10 cellular contexts compared by ENCODE assay signal in genomic region chr11:73198677-73199076, GRCh38. TPM values are rescaled to one million over a fixed set of nuclear protein-coding genes. Genes with fewer than 3 reads are reported as not detected.
A peak's percentile ranks its signal among the peaks of the same experiment; 100 is the strongest.
DNase-seq lines count a peak whose midpoint lies in the region; ATAC-seq, FAIRE-seq and TF ChIP-seq lines count a peak whose summit lies in the region.
"Had no signal": no experiment of that assay in that cellular context is flagged by ENCODE, and none has a peak within 500 bp of the region (broad histone marks: within the 10 kb centered on the region; RNA-seq: fewer than 3 reads in every experiment).

No MANE protein-coding gene starts in this region.

- H3K27me3 ChIP-seq in H9 (ENCODE audit: insufficient read depth, low read length) (no peaks in the 10 kb centered on the region), PC-9 (ENCODE audit: insufficient read depth, low read depth) (no peaks in the 10 kb centered on the region), esophagus squamous epithelium (no peaks in the 10 kb centered on the region), heart right ventricle (no peaks in the 10 kb centered on the region)

- H4K5ac ChIP-seq in H9 (ENCODE audit: insufficient read length, low read depth, low read length): no peak overlapping the region

- intact Hi-C loops in PC-9 (cut with micrococcal nuclease; ENCODE audit: unreplicated experiment) (no loop called here), esophagus squamous epithelium (cut with DNase I) (no loop called here), heart right ventricle (cut with DNase I) (no loop called here)

- H3K14ac ChIP-seq in H9 (ENCODE audit: insufficient read depth, low read length): no peak overlapping the region

- no peak overlapping the region for H3K56ac ChIP-seq in H9 (ENCODE audit: insufficient read length, low read depth, low read length)

- no peaks in the 10 kb centered on the region for H3K27me3 Mint-ChIP-seq in H9 (ENCODE audit: low read depth)

- H2BK5ac ChIP-seq in H9 (ENCODE audit: insufficient read length, low read length): no peak overlapping the region

- H3K9ac ChIP-seq in H9 (ENCODE audit: extremely low read depth, insufficient read length, low read length): no peak overlapping the region

- TF ChIP-seq POLR2A in esophagus squamous epithelium (IDR thresholded peaks at IDR 0.05): no peak
- no peak for TF ChIP-seq POLR2A in GM12892 (IDR thresholded peaks at IDR 0.05; ENCODE audit: low read depth, low read length)
- no peak for TF ChIP-seq POLR2A in GM18505 (IDR thresholded peaks at IDR 0.05; ENCODE audit: borderline replicate concordance, extremely low read depth, insufficient read depth, insufficient read length)

- H3K27ac Mint-ChIP-seq in H9: peak overlapping the region in 2 of 3 experiments; percentile 41 to 68; a peak in 4 of 7 replicates
- H3K27ac Mint-ChIP-seq: activated CD4-positive, alpha-beta T cell treated with anti-CD3 and anti-CD28 coated beads, Interleukin-2, amount 10 ng/mL, durations not matched to agents 7 days and 5 days had no signal

- H3K4ac ChIP-seq in H9 (ENCODE audit: low read depth, low read length): no peak overlapping the region

- no peak overlapping the region for H2BK12ac ChIP-seq in H9 (ENCODE audit: insufficient read length, low read depth, low read length)

- DNase-seq in H9: peak; percentile 33
- DNase-seq in PC-9: peak in 1 of 2 experiments; percentile 96
- no peak for DNase-seq in esophagus squamous epithelium (lab: John Stamatoyannopoulos, UW)
- peak; percentile 57 for DNase-seq in renal cortical epithelial cell (ENCODE audit: low read depth)
- DNase-seq in GM12892 (ENCODE audit: insufficient read length): no peak
- no peak for DNase-seq in heart right ventricle
- DNase-seq: activated CD4-positive, alpha-beta T cell treated with anti-CD3 and anti-CD28 coated beads, Interleukin-2, amount 10 ng/mL, durations not matched to agents 7 days and 5 days; activated naive CD4-positive, alpha-beta T cell treated with Interleukin-2 at 50 U/mL for 16 hours had no signal

- no peak overlapping the region for H2BK15ac ChIP-seq in H9 (ENCODE audit: low read depth, low read length)

- H3K79me2 ChIP-seq in H9 (ENCODE audit: insufficient read depth, low read length) (no peaks in the 10 kb centered on the region), PC-9 (ENCODE audit: low read depth) (no peaks in the 10 kb centered on the region)

- BruUV-seq in PC-9 (replicated peaks; lab: Mats Ljungman, UMichigan): no TSS peak

- POLR2A ChIA-PET in PC-9 (lab: Charles Lee; ENCODE audit: unreplicated experiment): no interaction called here

- H3K18ac ChIP-seq in H9 (ENCODE audit: insufficient read length, low read depth, low read length): no peak overlapping the region

- peaks cover 81% of the 10 kb centered on the region for H3F3A ChIP-seq in PC-9 (ENCODE audit: insufficient read depth, low read depth)

- H3K4me1 Mint-ChIP-seq in H9: peaks cover 29 to 35% of the 10 kb centered on the region in 2 experiments
- H3K4me1 Mint-ChIP-seq: activated CD4-positive, alpha-beta T cell treated with anti-CD3 and anti-CD28 coated beads, Interleukin-2, amount 10 ng/mL, durations not matched to agents 7 days and 5 days had no signal

- no peaks in the 10 kb centered on the region for H3K9me2 ChIP-seq in PC-9 (ENCODE audit: insufficient read depth)

- H3K4me2 ChIP-seq in H9 (ENCODE audit: insufficient read depth, insufficient read length, low read length) (no peak overlapping the region), PC-9 (peak overlapping the region; percentile 81)

- no peak overlapping the region for H4K91ac ChIP-seq in H9 (ENCODE audit: insufficient read length, low read depth, low read length)

- H3K4me3 Mint-ChIP-seq in H9: no peak overlapping the region
- H3K4me3 Mint-ChIP-seq: activated CD4-positive, alpha-beta T cell treated with anti-CD3 and anti-CD28 coated beads, Interleukin-2, amount 10 ng/mL, durations not matched to agents 7 days and 5 days had no signal

- no peak overlapping the region for H2AK5ac ChIP-seq in H9 (ENCODE audit: insufficient read length, low read length)

- H3T11ph ChIP-seq in H9 (ENCODE audit: low read length): no peak overlapping the region

- H3K27ac ChIP-seq in H9 (ENCODE audit: insufficient read length, low read depth, low read length) (no peak overlapping the region), PC-9 (peak overlapping the region; percentile 99), esophagus squamous epithelium (peak overlapping the region in 3 of 4 donors; percentile 85 to 98 (median 93)), heart right ventricle (no peak overlapping the region)

- H2BK20ac ChIP-seq in H9 (ENCODE audit: low read depth, low read length, poor library complexity, severe bottlenecking): no peak overlapping the region

- H3K23ac ChIP-seq in H9 (ENCODE audit: insufficient read length, low read depth, low read length): no peak overlapping the region

- no peaks in the 10 kb centered on the region for H3K36me3 Mint-ChIP-seq in H9 (ENCODE audit: insufficient read depth in 1 of 3, low read depth in 3 of 3)

- H2AFZ ChIP-seq in H9 (ENCODE audit: low read length) (no peak overlapping the region), PC-9 (no peak overlapping the region)

- no CpG with 5 or more reads among the region's 3 CpGs for WGBS in H9 (ENCODE audit: extremely low coverage, insufficient read length, low lambda C conversion rate)
- 41 to 75% methylated on average over 3 of the region's 3 CpGs for WGBS in esophagus squamous epithelium, 2 donors
- 49 to 54% methylated on average over 3 of the region's 3 CpGs for WGBS in heart right ventricle, 2 donors

- no peaks in the 10 kb centered on the region; a peak in 1 of 5 replicates for H3K9me3 Mint-ChIP-seq in H9
- H3K9me3 Mint-ChIP-seq: activated CD4-positive, alpha-beta T cell treated with anti-CD3 and anti-CD28 coated beads, Interleukin-2, amount 10 ng/mL, durations not matched to agents 7 days and 5 days had no signal

- no peak for FAIRE-seq in GM12892 (lab: Jason Lieb, UNC)
- FAIRE-seq: GM18507 had no signal

- H4K20me1 ChIP-seq in H9 (ENCODE audit: control insufficient read depth, insufficient read depth, insufficient read length) (no peaks in the 10 kb centered on the region), PC-9 (ENCODE audit: insufficient read depth) (no peaks in the 10 kb centered on the region)

- TF ChIP-seq CTCF in H9 (conservative IDR thresholded peaks at IDR 0.05) (no peak), PC-9 (conservative IDR thresholded peaks at IDR 0.05) (no peak), esophagus squamous epithelium (IDR thresholded peaks at IDR 0.05) (no peak), heart right ventricle (IDR thresholded peaks at IDR 0.05) (no peak)

- no peaks in the 10 kb centered on the region for H3K36me3 ChIP-seq in PC-9 (ENCODE audit: low read depth)
- no peaks in the 10 kb centered on the region for H3K36me3 ChIP-seq in esophagus squamous epithelium
- H3K36me3 ChIP-seq in heart right ventricle: no peaks in the 10 kb centered on the region

- peaks cover 12% of the 10 kb centered on the region; the same call in 1 of the 2 replicates for H3K4me1 ChIP-seq in H9 (ENCODE audit: insufficient read depth, low read length)
- peaks cover 98% of the 10 kb centered on the region for H3K4me1 ChIP-seq in PC-9 (replicated peaks; ENCODE audit: insufficient read depth)
- H3K4me1 ChIP-seq in esophagus squamous epithelium: peaks cover 30 to 92% (median 57%) of the 10 kb centered on the region in 3 donors
- H3K4me1 ChIP-seq in heart right ventricle: peaks cover 0 to 35% (median 0%) of the 10 kb centered on the region in 9 donors

- CTCF ChIA-PET in PC-9 (lab: Charles Lee): interaction anchor here (2.2 kb wide), 1 partner anchor 13 kb away, joined by 21 read pairs; no protein-coding TSS in a partner anchor

- H2BK120ac ChIP-seq in H9 (ENCODE audit: low read depth, low read length, poor library complexity, severe bottlenecking): no peak overlapping the region

- ATAC-seq in GM18505 (IDR thresholded peaks at IDR 0.05; ENCODE audit: unreplicated experiment): no peak
- ATAC-seq in heart right ventricle: no peak

- H3K9me3 ChIP-seq in H9 (ENCODE audit: control insufficient read depth, low read depth, low read length): no peaks in the 10 kb centered on the region
- no peaks in the 10 kb centered on the region for H3K9me3 ChIP-seq in PC-9 (ENCODE audit: insufficient read depth, low read depth)
- H3K9me3 ChIP-seq in esophagus squamous epithelium: no peaks in the 10 kb centered on the region
- no peaks in the 10 kb centered on the region for H3K9me3 ChIP-seq in heart right ventricle

- H3K4me3 ChIP-seq in PC-9 (no peak overlapping the region), esophagus squamous epithelium (no peak overlapping the region), heart right ventricle (no peak overlapping the region)

- H3K79me1 ChIP-seq in H9 (ENCODE audit: insufficient read depth, low read depth, low read length, poor library complexity, severe bottlenecking): no peaks in the 10 kb centered on the region

- no peak overlapping the region for H4K8ac ChIP-seq in H9 (replicated peaks; ENCODE audit: insufficient read length, low read depth, low read length)

- H3K23me2 ChIP-seq in H9 (ENCODE audit: insufficient read length, low read depth, low read length, poor library complexity, severe bottlenecking): no peaks in the 10 kb centered on the region

RNA-seq across cellular contexts. Expression of gene P2RY2, which starts 19.4 kb away (rescaled TPM):
- total RNA-seq in H9 (2021) (0.26 and 0.35 TPM in 2 replicates), PC-9 (2021) (19.8 and 22.5 TPM in 2 replicates), esophagus squamous epithelium (10 to 100 TPM; 36.2 to 50.3 (median 43.8) TPM), renal cortical epithelial cell (3.7 and 4.3 TPM in 2 replicates), heart right ventricle (10 to 100 TPM in 8 of 10 donors, 1 to 10 TPM in 2; 9.5 to 37.5 (median 12.7) TPM)
- not detected for polyA plus RNA-seq in GM12892 (2012; ENCODE audit: missing spikeins)
- polyA plus RNA-seq in heart right ventricle: 1 to 10 TPM; 7.1 to 8.2 TPM
- total RNA-seq: activated CD4-positive, alpha-beta T cell treated with anti-CD3 and anti-CD28 coated beads, Interleukin-2, amount 10 ng/mL, durations not matched to agents 7 days and 5 days had no signal

RNA-seq across cellular contexts. Expression of gene FCHSD2, which starts 56.6 kb away (rescaled TPM):
- total RNA-seq in H9 (2021) (17.8 and 19.2 TPM in 2 replicates), PC-9 (2021) (20.5 and 22.6 TPM in 2 replicates), esophagus squamous epithelium (10 to 100 TPM in 1 of 4 donors, 1 to 10 TPM in 3; 4.1 to 12.8 (median 6.8) TPM), renal cortical epithelial cell (11.5 and 21.5 TPM in 2 replicates), heart right ventricle (10 to 100 TPM; 28.1 to 48.4 (median 39.0) TPM)
- polyA plus RNA-seq in GM12892 (2012; ENCODE audit: missing spikeins): 70.2 TPM
- 10 to 100 TPM; 16.1 to 17.1 TPM for polyA plus RNA-seq in heart right ventricle

Comparison
In these comparisons a context has a peak if more than half of its experiments do, and no peak if none do; other contexts are left out.
1. DNase-seq: peak in H9 (single experiment) and renal cortical epithelial cell (single experiment); none in esophagus squamous epithelium (single experiment), GM12892 (single experiment) and heart right ventricle (0 of 2).
2. H3K27ac ChIP-seq: peak in PC-9 (single experiment) and esophagus squamous epithelium (3 of 4); none in H9 (single experiment) and heart right ventricle (0 of 10).